Comparison of ENCODE assay signal across 7 cellular contexts in the genomic region with DNA sequence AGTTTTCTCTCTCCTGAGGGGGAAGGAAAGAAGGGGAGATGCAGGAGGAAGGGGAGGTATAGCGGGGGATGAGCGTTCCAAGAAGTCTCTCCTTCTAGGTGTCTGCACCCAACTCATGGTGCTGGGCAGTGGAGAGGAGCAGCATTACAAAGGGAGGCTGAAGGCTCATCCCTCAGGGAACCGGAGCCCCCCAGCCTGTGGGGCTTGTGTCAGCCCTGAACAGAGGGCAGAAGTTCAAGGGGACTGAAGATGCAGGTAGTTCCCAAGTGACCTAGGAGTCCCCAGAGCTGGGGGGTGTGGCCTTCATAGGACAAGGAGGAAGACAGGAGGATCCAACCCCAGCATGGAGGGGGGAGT. TPM values are rescaled to one million over a fixed set of nuclear protein-coding genes. Genes with fewer than 3 reads are reported as not detected.
A peak's percentile ranks its signal among the peaks of the same experiment; 100 is the strongest.
DNase-seq lines count a peak whose midpoint lies in the region; ATAC-seq and TF ChIP-seq lines count a peak whose summit lies in the region.
"Had no signal": no experiment of that assay in that cellular context is flagged by ENCODE, and none has a peak within 500 bp of the region (broad histone marks: within the 10 kb centered on the region; RNA-seq: fewer than 3 reads in every experiment).

No MANE protein-coding gene starts in this region.

- CTCF ChIA-PET in activated naive CD4-positive, alpha-beta T cell treated with anti-CD3 and anti-CD28 coated beads, Interleukin-2, amount 10 ng/mL, durations not matched to agents 7 days and 5 days (lab: Charles Lee), result interaction anchor here (0.6 to 1.0 kb wide), 2 partner anchors 11 to 66 kb away, joined by 3 read pairs; no protein-coding TSS in a partner anchor

- WGBS in transverse colon (ENCODE audit: low coverage in 1 of 2), 2 donors, result 95% methylated on average over 3 of the region's 3 CpGs; no CpG with 5 or more reads in 1 of the 2 donors

- no peaks in the 10 kb centered on the region for H3K9me3 Mint-ChIP-seq in activated naive CD4-positive, alpha-beta T cell treated with anti-CD3 and anti-CD28 coated beads, Interleukin-2, amount 10 ng/mL, durations not matched to agents 7 days and 5 days

- intact Hi-C loops in transverse colon (cut with DNase I; ENCODE audit: low total_unique reads), result no loop called here

- peak overlapping the region; percentile 93 for H3K4me3 Mint-ChIP-seq in activated naive CD4-positive, alpha-beta T cell treated with anti-CD3 and anti-CD28 coated beads, Interleukin-2, amount 10 ng/mL, durations not matched to agents 7 days and 5 days

- H3K9me3 ChIP-seq in transverse colon, result no peaks in the 10 kb centered on the region

- TF ChIP-seq CTCF in fibroblast of mammary gland (conservative IDR thresholded peaks at IDR 0.05; ENCODE audit: control insufficient read depth, insufficient read depth, low read depth, low read length) (no peak), transverse colon (IDR thresholded peaks at IDR 0.05) (no peak)

- H3K36me3 ChIP-seq in transverse colon, result no peaks in the 10 kb centered on the region

- H3K4me1 ChIP-seq in transverse colon, result peaks cover 34 to 50% (median 47%) of the 10 kb centered on the region in 4 donors

- ATAC-seq in GM21619 (IDR thresholded peaks at IDR 0.05; ENCODE audit: unreplicated experiment) (no peak), GM19467 (IDR thresholded peaks at IDR 0.05; ENCODE audit: unreplicated experiment) (no peak)

- peaks cover 27% of the 10 kb centered on the region for H3K36me3 Mint-ChIP-seq in activated naive CD4-positive, alpha-beta T cell treated with anti-CD3 and anti-CD28 coated beads, Interleukin-2, amount 10 ng/mL, durations not matched to agents 7 days and 5 days

- H3K4me3 ChIP-seq in fibroblast of mammary gland (ENCODE audit: control insufficient read depth, low read depth, low read length) (peak overlapping the region; percentile 85), transverse colon (peak overlapping the region in 1 of 4 donors; percentile 83)

- peak overlapping the region; percentile 77 for H3K27ac Mint-ChIP-seq in activated naive CD4-positive, alpha-beta T cell treated with anti-CD3 and anti-CD28 coated beads, Interleukin-2, amount 10 ng/mL, durations not matched to agents 7 days and 5 days

- H3K27me3 ChIP-seq in transverse colon, result no peaks in the 10 kb centered on the region

- no peak for TF ChIP-seq POLR2A in transverse colon (IDR thresholded peaks at IDR 0.05)

- H3K27me3 Mint-ChIP-seq in activated naive CD4-positive, alpha-beta T cell treated with anti-CD3 and anti-CD28 coated beads, Interleukin-2, amount 10 ng/mL, durations not matched to agents 7 days and 5 days, result peaks cover 5% of the 10 kb centered on the region

- in situ Hi-C loops in transverse colon (cut with MboI; ENCODE audit: low pct_ligation_motif_present in 1 of 4, low pct_unique_long_range_greater_than_20kb in 1 of 4, low sequenced_read_pairs in 3 of 4), result no loop called here

- peaks cover 41% of the 10 kb centered on the region for H3K4me1 Mint-ChIP-seq in activated naive CD4-positive, alpha-beta T cell treated with anti-CD3 and anti-CD28 coated beads, Interleukin-2, amount 10 ng/mL, durations not matched to agents 7 days and 5 days

- DNase-seq in activated naive CD4-positive, alpha-beta T cell treated with anti-CD3 and anti-CD28 coated beads, Interleukin-2, amount 10 ng/mL, durations not matched to agents 7 days and 5 days, result no peak
- no peak for DNase-seq in activated naive CD4-positive, alpha-beta T cell treated with anti-CD3 and anti-CD28 coated beads, Interleukin-2, amount 50 U/mL, for 16 hours
- DNase-seq in fibroblast of mammary gland (ENCODE audit: low read depth) (no peak), transverse colon (no peak)

- H3K27ac ChIP-seq in transverse colon, result peak overlapping the region; percentile 91 to 98 (median 96)

- TF ChIP-seq EP300 in transverse colon (IDR thresholded peaks at IDR 0.05; ENCODE audit: low read depth), result no peak

RNA-seq across cellular contexts. Expression of gene C11orf68, which starts 1.8 kb away (rescaled TPM):
- 10 to 100 TPM; 15.2 to 59.5 (median 22.8) TPM for total RNA-seq in transverse colon

RNA-seq across cellular contexts. Expression of gene DRAP1, which starts 2.2 kb away (rescaled TPM):
- total RNA-seq in transverse colon, result 10 to 100 TPM; 15.7 to 63.2 (median 57.0) TPM

RNA-seq across cellular contexts. Expression of gene FOSL1, which starts 16.9 kb away (rescaled TPM):
- 10 to 100 TPM in 1 of 4 donors, 1 to 10 TPM in 1, not detected in 2; 1.2 to 11.6 TPM for total RNA-seq in transverse colon

RNA-seq across cellular contexts. Expression of gene CCDC85B, which starts 26.6 kb away (rescaled TPM):
- 100 to 1,000 TPM in 1 of 4 donors, 10 to 100 TPM in 2, 1 to 10 TPM in 1; 7.9 to 140 (median 23.1) TPM for total RNA-seq in transverse colon

RNA-seq across cellular contexts. Expression of gene TSGA10IP, which starts 28.2 kb away (rescaled TPM):
- not detected for total RNA-seq in transverse colon
- total RNA-seq: kidney epithelial cell had no signal
